ENCODE assay signal across 2 cellular contexts in genomic region chr11:90053545-90053944, GRCh38. TPM values are rescaled to one million over a fixed set of nuclear protein-coding genes. Genes with fewer than 3 reads are reported as not detected.
"Had no signal": no experiment of that assay in that cellular context is flagged by ENCODE, and none has a peak within 500 bp of the region (broad histone marks: within the 10 kb centered on the region; RNA-seq: fewer than 3 reads in every experiment).

No MANE protein-coding gene starts in this region.

RNA-seq across cellular contexts. Expression of gene TRIM49C, which starts 22.6 kb away (rescaled TPM):
- total RNA-seq: GM12878 had no signal
- polyA plus RNA-seq: GM12878 had no signal

RNA-seq across cellular contexts. Expression of gene UBTFL1, which starts 32.2 kb away (rescaled TPM):
- total RNA-seq: G401, GM12878 had no signal
- polyA plus RNA-seq: GM12878 had no signal
